ENCODE assay signal across 8 cellular contexts in genomic region chr17:75587718-75588545, GRCh38. TPM values are rescaled to one million over a fixed set of nuclear protein-coding genes. Genes with fewer than 3 reads are reported as not detected.
DNase-seq lines count a peak whose midpoint lies in the region; ATAC-seq, FAIRE-seq and TF ChIP-seq lines count a peak whose summit lies in the region.

MYO15B (plus strand) TSS chr17:75587800; CDS start chr17:75588058, 258 bp downstream.

- no peak within 1 kb of the TSS for H2BK120ac ChIP-seq in IMR-90 (ENCODE audit: low read depth, low read length)

- H3K36me3 ChIP-seq in IMR-90 (ENCODE audit: control insufficient read depth, insufficient read depth, low read length) (no peaks in the 10 kb centered on the region), body of pancreas (replicated peaks in 1 of 2; ENCODE audit: insufficient read depth in 1 of 2, low read depth in 2 of 2) (no peaks in the 10 kb centered on the region), keratinocyte (ENCODE audit: control insufficient read depth in 2 of 2, extremely low read depth in 1 of 2, insufficient read depth in 2 of 2, low read length in 2 of 2) (no peaks in the 10 kb centered on the region)

- DNase-seq in C1 segment of cervical spinal cord (lab: John Stamatoyannopoulos, UW) (peak in 11 of 14 donors; percentile 38 to 78 (median 62)), IMR-90 (no peak), body of pancreas (peak; percentile 33 to 52 (median 44)), keratinocyte (ENCODE audit: low read depth, low spot score) (no peak)
- peak; percentile 15 to 33 (median 31) for DNase-seq in stimulated activated CD4-positive, alpha-beta T cell treated with anti-CD3 and anti-CD28 coated beads, Interleukin-12 subunit alpha, Interleukin-12 subunit beta, amount 100 ng/mL, for 48 hours (ENCODE audit: low read depth in 2 of 3, low spot score in 1 of 3)

- H3K27ac ChIP-seq in IMR-90 (ENCODE audit: insufficient read depth, low read length) (no peak within 1 kb of the TSS), VCaP (peak within 1 kb of the TSS; percentile 72), body of pancreas (peak within 1 kb of the TSS; percentile 75 to 92 (median 82)), keratinocyte (ENCODE audit: control insufficient read depth, insufficient read depth, low read length) (no peak within 1 kb of the TSS)

- POLR2A ChIA-PET in IMR-90 (lab: Charles Lee; ENCODE audit: unreplicated experiment) = no interaction called here

- no peak for TF ChIP-seq POLR2A in IMR-90 (IDR thresholded peaks at IDR 0.05; ENCODE audit: low read depth, low read length)
- TF ChIP-seq POLR2A in body of pancreas (IDR thresholded peaks at IDR 0.05) = peak in 2 of 3 donors; percentile 28 to 31

- in situ Hi-C loops in IMR-90 (cut with MboI; ENCODE audit: low sequenced_read_pairs) = no loop called here

- no peaks in the 10 kb centered on the region for H3K9me1 ChIP-seq in IMR-90 (ENCODE audit: insufficient read depth, low read length)
- H3K9me1 ChIP-seq in keratinocyte (ENCODE audit: control insufficient read depth, extremely low read depth, insufficient read depth, low read length) = no peaks in the 10 kb centered on the region

- no peak within 1 kb of the TSS for H2BK20ac ChIP-seq in IMR-90 (ENCODE audit: low read depth, low read length)

- intact Hi-C loops in IMR-90 (cut with micrococcal nuclease) (loop anchor here (2.0 kb wide), 1 partner anchor 71 kb away; the partner anchor contains the start of gene TSEN54), body of pancreas (cut with DNase I) (no loop called here)

- no peaks in the 10 kb centered on the region for H3K79me2 ChIP-seq in keratinocyte (ENCODE audit: control insufficient read depth, insufficient read depth, low read length)

- CTCF ChIA-PET in IMR-90 (lab: Yijun Ruan, JAX) = no interaction called here

- no peak for TF ChIP-seq CTCF in IMR-90 (conservative IDR thresholded peaks at IDR 0.05; ENCODE audit: low read depth, low read length)
- TF ChIP-seq CTCF in VCaP (conservative IDR thresholded peaks at IDR 0.05) = no peak
- TF ChIP-seq CTCF in body of pancreas (IDR thresholded peaks at IDR 0.05) = peak in 3 of 7 experiments; percentile 9 to 25 (median 13)
- TF ChIP-seq CTCF in keratinocyte (optimal IDR thresholded peaks at IDR 0.05 in 1 of 3, IDR thresholded peaks at IDR 0.05 in 1 of 3, conservative IDR thresholded peaks at IDR 0.05 in 1 of 3; ENCODE audit: extremely low read depth in 1 of 3, insufficient read depth in 2 of 3, low read length in 3 of 3) = no peak

- no peak within 1 kb of the TSS for H3K4ac ChIP-seq in IMR-90 (ENCODE audit: low read depth, low read length)

- H4K8ac ChIP-seq in IMR-90 (ENCODE audit: low read depth in 2 of 2, low read length in 2 of 2) = no peak within 1 kb of the TSS

- no TSS peak for BruUV-seq in IMR-90 (replicated peaks; lab: Mats Ljungman, UMichigan)

- peak within 1 kb of the TSS; percentile 55 for H2AK9ac ChIP-seq in IMR-90 (replicated peaks; ENCODE audit: low read depth, low read length, poor library complexity)

- TF ChIP-seq RAD21 in IMR-90 (IDR thresholded peaks at IDR 0.05; ENCODE audit: low read length) = no peak

- no peak within 1 kb of the TSS for H2BK5ac ChIP-seq in IMR-90 (ENCODE audit: low read depth, low read length, poor library complexity, severe bottlenecking)

- ATAC-seq in IMR-90 (ENCODE audit: low read depth) = no peak
- peak; percentile 7 for ATAC-seq in body of pancreas
- no peak for ATAC-seq in HG03342 (IDR thresholded peaks at IDR 0.05; ENCODE audit: unreplicated experiment)
- no peak for ATAC-seq in GM18520 (IDR thresholded peaks at IDR 0.05; ENCODE audit: unreplicated experiment)

- no peak within 1 kb of the TSS for H3K4me3 ChIP-seq in IMR-90 (ENCODE audit: insufficient read depth, low read depth, low read length)
- peak within 1 kb of the TSS in 1 of 2 donors; percentile 0 for H3K4me3 ChIP-seq in body of pancreas
- H3K4me3 ChIP-seq in keratinocyte (ENCODE audit: control insufficient read depth in 2 of 3, extremely low read depth in 1 of 3, insufficient read depth in 2 of 3, low read depth in 1 of 3, low read length in 3 of 3) = peak within 1 kb of the TSS in 1 of 3 experiments; percentile 7

- H2AK5ac ChIP-seq in IMR-90 (ENCODE audit: low read depth, low read length) = no peak within 1 kb of the TSS

- H3K18ac ChIP-seq in IMR-90 (ENCODE audit: low read depth, low read length) = no peak within 1 kb of the TSS

- H3K4me2 ChIP-seq in IMR-90 (ENCODE audit: low read depth, low read length) (no peak within 1 kb of the TSS; the same call in 1 of the 2 replicates), keratinocyte (ENCODE audit: control insufficient read depth, extremely low read depth, insufficient read depth, low read depth, low read length) (peak within 1 kb of the TSS; percentile 48)

- no peaks in the 10 kb centered on the region for H3K4me1 ChIP-seq in IMR-90 (ENCODE audit: control insufficient read depth, insufficient read depth, low read length)
- H3K4me1 ChIP-seq in body of pancreas = peaks cover 25% of the 10 kb centered on the region
- no peaks in the 10 kb centered on the region for H3K4me1 ChIP-seq in keratinocyte (ENCODE audit: control insufficient read depth, extremely low read depth, insufficient read depth, low read length)

- WGBS in IMR-90 (ENCODE audit: extremely low coverage in 2 of 2, insufficient read length in 1 of 2), 2 experiments = 9% methylated on average over 49 of the region's 76 CpGs; no CpG with 5 or more reads in 1 of the 2 experiments
- WGBS in body of pancreas, 2 donors = 26 to 69% methylated on average over 25 to 74 of the region's 76 CpGs

- H3K23ac ChIP-seq in IMR-90 (ENCODE audit: low read depth, low read length) = no peak within 1 kb of the TSS

- H3K9me3 ChIP-seq in IMR-90 (ENCODE audit: control insufficient read depth, insufficient read depth, low read length) (peaks cover 2% of the 10 kb centered on the region; the same call in 1 of the 2 replicates), body of pancreas (no peaks in the 10 kb centered on the region), keratinocyte (ENCODE audit: control insufficient read depth, low read depth, low read length) (no peaks in the 10 kb centered on the region)

- H3K27me3 ChIP-seq in IMR-90 (ENCODE audit: control insufficient read depth, insufficient read depth, low read length) (peaks cover 26% of the 10 kb centered on the region), body of pancreas (no peaks in the 10 kb centered on the region), keratinocyte (ENCODE audit: control insufficient read depth, extremely low read depth, insufficient read depth, low read length) (peaks cover 37% of the 10 kb centered on the region)

- H4K91ac ChIP-seq in IMR-90 (ENCODE audit: insufficient read depth, low read depth, low read length) = no peak within 1 kb of the TSS

- H4K20me1 ChIP-seq in IMR-90 (ENCODE audit: insufficient read depth, low read length) (no peaks in the 10 kb centered on the region; the same call in 1 of the 2 replicates), keratinocyte (ENCODE audit: control insufficient read depth, extremely low read depth, insufficient read depth, low read length) (no peaks in the 10 kb centered on the region)

- H4K5ac ChIP-seq in IMR-90 (ENCODE audit: low read depth, low read length) = no peak within 1 kb of the TSS

- peak within 1 kb of the TSS; percentile 86 for H2AFZ ChIP-seq in IMR-90 (replicated peaks; ENCODE audit: low read length, poor library complexity)
- no peak within 1 kb of the TSS for H2AFZ ChIP-seq in keratinocyte (ENCODE audit: control insufficient read depth, low read length)

- H3K9ac ChIP-seq in IMR-90 (ENCODE audit: low read depth, low read length) (no peak within 1 kb of the TSS), keratinocyte (ENCODE audit: control insufficient read depth, extremely low read depth, insufficient read depth, low read length) (no peak within 1 kb of the TSS)

- H3K14ac ChIP-seq in IMR-90 (replicated peaks; ENCODE audit: low read depth, low read length) = no peak within 1 kb of the TSS

- H3K56ac ChIP-seq in IMR-90 (ENCODE audit: extremely low read depth, insufficient read depth, low read length) = no peak within 1 kb of the TSS

- no peak for FAIRE-seq in keratinocyte (lab: Jason Lieb, UNC)

- no peaks in the 10 kb centered on the region for H3K79me1 ChIP-seq in IMR-90 (ENCODE audit: low read depth in 1 of 2, low read length in 2 of 2)

- dilution Hi-C loops in IMR-90 (cut with HindIII; ENCODE audit: low sequenced_read_pairs, unreplicated experiment) = no loop called here
- dilution Hi-C loops in keratinocyte (cut with MboI; ENCODE audit: extremely low pct_ligation_motif_present, low sequenced_read_pairs) = no loop called here

- H2BK15ac ChIP-seq in IMR-90 (ENCODE audit: low read depth, low read length) = no peak within 1 kb of the TSS

TF ChIP-seq in IMR-90, 13 proteins besides CTCF, POLR2A, EP300 and RAD21 (continues in another document):
- TF ChIP-seq RCOR1 (IDR thresholded peaks at IDR 0.05; ENCODE audit: insufficient replicate concordance, low read length) (no peak), USF2 (IDR thresholded peaks at IDR 0.05; ENCODE audit: low read depth, low read length) (no peak), BHLHE40 (IDR thresholded peaks at IDR 0.05; ENCODE audit: low read depth, low read length) (no peak), MAZ (IDR thresholded peaks at IDR 0.05; ENCODE audit: borderline replicate concordance, low read depth, low read length) (no peak), CEBPB (IDR thresholded peaks at IDR 0.05; ENCODE audit: low read depth, low read length) (no peak), MAFK (IDR thresholded peaks at IDR 0.05; ENCODE audit: low read depth, low read length) (no peak)

RNA-seq across cellular contexts. Expression of gene MYO15B, which starts in this region (rescaled TPM):
- 0.18 TPM in 1 of 2 replicates, not detected in the other for total RNA-seq in IMR-90 (2012; rRNA removed)
- 0.43 and 0.65 TPM in 2 replicates for polyA plus RNA-seq in IMR-90 (2012; rRNA removed)
- 0.06 and 0.22 TPM in 2 replicates for polyA plus RNA-seq in IMR-90 (2012; cell fraction: cytosol; rRNA removed)
- 6.8 and 8.7 TPM in 2 replicates for polyA plus RNA-seq in IMR-90 (2012; cell fraction: nucleus; rRNA removed; ENCODE audit: low replicate concordance)
- 100 to 1,000 TPM in 1 of 2 donors, 10 to 100 TPM in 1; 61.2 to 183 TPM for total RNA-seq in body of pancreas
- polyA plus RNA-seq in keratinocyte = 0.01 to 0.35 TPM (median 0.14 TPM) in 3 replicates
- 1.6 TPM for polyA plus RNA-seq in keratinocyte (2011; ENCODE audit: low read depth)
- not detected in 2 replicates for polyA plus RNA-seq in keratinocyte (2011; cell fraction: cytosol; rRNA removed)
- 0.57 and 1.9 TPM in 2 replicates for polyA plus RNA-seq in keratinocyte (2011; cell fraction: nucleus; rRNA removed)
- polyA plus RNA-seq in keratinocyte (2012; ENCODE audit: low replicate concordance) = 0.44 and 1.9 TPM in 2 replicates
- polyA minus RNA-seq in keratinocyte = 0.06 TPM in 1 of 3 replicates, not detected in the others
- not detected for polyA minus RNA-seq in keratinocyte (2011; cell fraction: cytosol; rRNA and poly(A)+ RNA removed)
- 1.4 TPM in 1 of 2 replicates, not detected in the other for polyA minus RNA-seq in keratinocyte (2011; cell fraction: nucleus; rRNA and poly(A)+ RNA removed)

Comparison
In these comparisons a context has a peak if more than half of its experiments do, and no peak if none do; other contexts are left out.
1. RNA of gene MYO15B (total RNA-seq): 61.2 to 183 TPM in body of pancreas; 0.18 TPM in IMR-90; every median in the first group is over 10 times any median in the second.
2. DNase-seq: peak in C1 segment of cervical spinal cord (11 of 14), body of pancreas (4 of 4) and stimulated activated CD4-positive, alpha-beta T cell treated with anti-CD3 and anti-CD28 coated beads, Interleukin-12 subunit alpha, Interleukin-12 subunit beta, amount 100 ng/mL, for 48 hours (3 of 3); none in IMR-90 (single experiment) and keratinocyte (single experiment).
3. H3K27ac ChIP-seq: peak in VCaP (single experiment) and body of pancreas (4 of 4); none in IMR-90 (single experiment) and keratinocyte (single experiment).